Comparison of ENCODE assay signal across 24 cellular contexts in the genomic region with DNA sequence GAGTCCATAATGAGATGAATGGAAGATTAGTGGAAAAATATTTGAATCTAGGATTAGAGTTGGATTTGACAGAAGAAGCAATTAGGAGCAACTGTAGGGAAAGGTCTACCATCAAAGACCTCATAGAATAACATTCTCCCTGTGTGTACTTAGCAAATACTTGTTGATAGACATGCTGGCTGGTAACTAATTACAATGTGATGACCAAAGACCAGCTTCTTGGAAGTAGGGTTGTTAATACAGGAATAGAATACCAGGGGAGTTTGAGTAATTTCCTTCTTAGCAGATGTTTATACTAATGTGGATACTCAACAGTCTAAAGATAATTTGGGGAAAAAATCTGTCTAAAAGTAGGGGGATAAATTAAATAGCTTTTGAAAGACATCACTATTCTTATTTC.
"Had no signal": no experiment of that assay in that cellular context is flagged by ENCODE, and none has a peak within 500 bp of the region (broad histone marks: within the 10 kb centered on the region; RNA-seq: fewer than 3 reads in every experiment).

No MANE protein-coding gene starts in this region.

- H3K27ac ChIP-seq: ascending aorta, colonic mucosa, dorsolateral prefrontal cortex, left ventricle myocardium inferior, sigmoid colon, suprapubic skin, tibial artery, VCaP had no signal

- H3K27ac Mint-ChIP-seq: activated naive CD4-positive, alpha-beta T cell treated with anti-CD3 and anti-CD28 coated beads, Interleukin-2, amount 10 ng/mL, durations not matched to agents 7 days and 5 days; activated naive CD8-positive, alpha-beta T cell treated with anti-CD3 and anti-CD28 coated beads, Interleukin-2, amount 10 ng/mL, durations not matched to agents 7 days and 5 days; effector memory CD8-positive, alpha-beta T cell had no signal

- H3K36me3 ChIP-seq: ascending aorta, colonic mucosa, left ventricle myocardium inferior, sigmoid colon, suprapubic skin, tibial artery had no signal

- DNase-seq: activated CD4-positive, alpha-beta T cell treated with anti-CD3 and anti-CD28 coated beads for 4 hours; activated CD4-positive, alpha-beta T cell treated with anti-CD3 and anti-CD28 coated beads, Interleukin-2, amount 50 U/mL, for 48 hours; activated CD8-positive, alpha-beta memory T cell treated with anti-CD3 and anti-CD28 coated beads for 24 hours; activated gamma-delta T cell; activated naive CD4-positive, alpha-beta T cell treated with anti-CD3 and anti-CD28 coated beads, Interleukin-2, amount 10 ng/mL, durations not matched to agents 7 days and 5 days; activated naive CD8-positive, alpha-beta T cell treated with anti-CD3 and anti-CD28 coated beads, Interleukin-2, amount 10 ng/mL, durations not matched to agents 7 days and 5 days; colonic mucosa; dorsolateral prefrontal cortex; effector memory CD8-positive, alpha-beta T cell; foreskin melanocyte; left ventricle myocardium inferior; mucosa of descending colon; retina; sigmoid colon; stimulated activated CD4-positive, alpha-beta T cell treated with anti-CD3 and anti-CD28 coated beads, Interleukin-2, amount 100 ng/mL, for 24 hours; stimulated activated naive CD4-positive, alpha-beta T cell; tibial artery had no signal

- H3K27me3 Mint-ChIP-seq: activated naive CD4-positive, alpha-beta T cell treated with anti-CD3 and anti-CD28 coated beads, Interleukin-2, amount 10 ng/mL, durations not matched to agents 7 days and 5 days; activated naive CD8-positive, alpha-beta T cell treated with anti-CD3 and anti-CD28 coated beads, Interleukin-2, amount 10 ng/mL, durations not matched to agents 7 days and 5 days; central memory CD8-positive, alpha-beta T cell; effector memory CD8-positive, alpha-beta T cell had no signal

- H3K4me2 ChIP-seq: smooth muscle cell had no signal

- H3K4me1 ChIP-seq: colonic mucosa, suprapubic skin had no signal

- H3K9me3 Mint-ChIP-seq: central memory CD8-positive, alpha-beta T cell had no signal

- H3K4me3 ChIP-seq: ascending aorta, colonic mucosa, dorsolateral prefrontal cortex, left ventricle myocardium inferior, lung, mucosa of descending colon, sigmoid colon, smooth muscle cell, suprapubic skin, tibial artery had no signal

- H3K9me3 ChIP-seq: ascending aorta, colonic mucosa, left ventricle myocardium inferior, mucosa of descending colon, sigmoid colon, suprapubic skin, tibial artery had no signal

- ATAC-seq: effector memory CD8-positive, alpha-beta T cell; mucosa of descending colon had no signal

- H3K4me1 Mint-ChIP-seq: activated naive CD4-positive, alpha-beta T cell treated with anti-CD3 and anti-CD28 coated beads, Interleukin-2, amount 10 ng/mL, durations not matched to agents 7 days and 5 days; activated naive CD8-positive, alpha-beta T cell treated with anti-CD3 and anti-CD28 coated beads, Interleukin-2, amount 10 ng/mL, durations not matched to agents 7 days and 5 days; central memory CD8-positive, alpha-beta T cell had no signal

- H3K4me3 Mint-ChIP-seq: activated naive CD4-positive, alpha-beta T cell treated with anti-CD3 and anti-CD28 coated beads, Interleukin-2, amount 10 ng/mL, durations not matched to agents 7 days and 5 days; activated naive CD8-positive, alpha-beta T cell treated with anti-CD3 and anti-CD28 coated beads, Interleukin-2, amount 10 ng/mL, durations not matched to agents 7 days and 5 days; central memory CD8-positive, alpha-beta T cell; effector memory CD8-positive, alpha-beta T cell; nephron had no signal

- H3K27me3 ChIP-seq: ascending aorta, colonic mucosa, dorsolateral prefrontal cortex, sigmoid colon, suprapubic skin, tibial artery had no signal

- H3K36me3 Mint-ChIP-seq: activated naive CD4-positive, alpha-beta T cell treated with anti-CD3 and anti-CD28 coated beads, Interleukin-2, amount 10 ng/mL, durations not matched to agents 7 days and 5 days; activated naive CD8-positive, alpha-beta T cell treated with anti-CD3 and anti-CD28 coated beads, Interleukin-2, amount 10 ng/mL, durations not matched to agents 7 days and 5 days had no signal
